1 cellular context compared by ENCODE assay signal in the genomic region with DNA sequence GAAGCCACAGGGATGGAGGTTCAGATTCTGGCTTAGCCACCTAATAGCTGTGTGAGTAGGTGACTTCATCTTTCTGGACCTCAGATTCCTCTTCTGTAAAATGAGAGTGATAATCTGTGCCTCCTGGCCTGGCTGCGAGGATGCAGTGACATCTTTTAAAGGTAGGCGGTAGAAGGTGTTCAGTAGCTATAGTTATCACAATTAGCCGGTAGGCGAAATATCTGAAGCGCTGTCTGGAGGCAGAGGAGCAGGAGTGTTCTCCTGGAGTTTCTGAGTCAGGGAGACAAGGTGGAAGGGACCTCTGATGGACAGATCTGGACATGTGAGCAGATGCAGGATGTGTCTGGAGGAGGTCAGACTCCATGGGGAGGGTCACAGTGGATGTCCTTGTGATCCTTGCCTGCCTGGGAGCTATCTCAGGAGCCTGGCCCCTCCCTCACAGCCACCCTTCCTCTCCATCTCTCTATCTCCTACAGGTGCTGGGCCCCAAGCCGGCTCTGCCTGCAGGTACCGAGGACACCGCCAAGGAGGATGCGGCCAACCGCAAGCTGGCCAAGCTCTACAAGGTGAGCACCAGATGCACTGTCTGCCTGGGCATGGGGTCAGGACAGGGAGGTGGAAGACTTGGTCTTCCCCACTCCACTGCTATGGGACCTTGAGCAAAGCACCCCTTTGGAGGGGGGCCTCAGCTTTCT.
TF ChIP-seq lines count a peak whose summit lies in the region.

No MANE protein-coding gene starts in this region.

TF ChIP-seq in GM23338, 12 proteins besides CTCF, POLR2A, EP300 and RAD21:
- TF ChIP-seq, protein P1, sequence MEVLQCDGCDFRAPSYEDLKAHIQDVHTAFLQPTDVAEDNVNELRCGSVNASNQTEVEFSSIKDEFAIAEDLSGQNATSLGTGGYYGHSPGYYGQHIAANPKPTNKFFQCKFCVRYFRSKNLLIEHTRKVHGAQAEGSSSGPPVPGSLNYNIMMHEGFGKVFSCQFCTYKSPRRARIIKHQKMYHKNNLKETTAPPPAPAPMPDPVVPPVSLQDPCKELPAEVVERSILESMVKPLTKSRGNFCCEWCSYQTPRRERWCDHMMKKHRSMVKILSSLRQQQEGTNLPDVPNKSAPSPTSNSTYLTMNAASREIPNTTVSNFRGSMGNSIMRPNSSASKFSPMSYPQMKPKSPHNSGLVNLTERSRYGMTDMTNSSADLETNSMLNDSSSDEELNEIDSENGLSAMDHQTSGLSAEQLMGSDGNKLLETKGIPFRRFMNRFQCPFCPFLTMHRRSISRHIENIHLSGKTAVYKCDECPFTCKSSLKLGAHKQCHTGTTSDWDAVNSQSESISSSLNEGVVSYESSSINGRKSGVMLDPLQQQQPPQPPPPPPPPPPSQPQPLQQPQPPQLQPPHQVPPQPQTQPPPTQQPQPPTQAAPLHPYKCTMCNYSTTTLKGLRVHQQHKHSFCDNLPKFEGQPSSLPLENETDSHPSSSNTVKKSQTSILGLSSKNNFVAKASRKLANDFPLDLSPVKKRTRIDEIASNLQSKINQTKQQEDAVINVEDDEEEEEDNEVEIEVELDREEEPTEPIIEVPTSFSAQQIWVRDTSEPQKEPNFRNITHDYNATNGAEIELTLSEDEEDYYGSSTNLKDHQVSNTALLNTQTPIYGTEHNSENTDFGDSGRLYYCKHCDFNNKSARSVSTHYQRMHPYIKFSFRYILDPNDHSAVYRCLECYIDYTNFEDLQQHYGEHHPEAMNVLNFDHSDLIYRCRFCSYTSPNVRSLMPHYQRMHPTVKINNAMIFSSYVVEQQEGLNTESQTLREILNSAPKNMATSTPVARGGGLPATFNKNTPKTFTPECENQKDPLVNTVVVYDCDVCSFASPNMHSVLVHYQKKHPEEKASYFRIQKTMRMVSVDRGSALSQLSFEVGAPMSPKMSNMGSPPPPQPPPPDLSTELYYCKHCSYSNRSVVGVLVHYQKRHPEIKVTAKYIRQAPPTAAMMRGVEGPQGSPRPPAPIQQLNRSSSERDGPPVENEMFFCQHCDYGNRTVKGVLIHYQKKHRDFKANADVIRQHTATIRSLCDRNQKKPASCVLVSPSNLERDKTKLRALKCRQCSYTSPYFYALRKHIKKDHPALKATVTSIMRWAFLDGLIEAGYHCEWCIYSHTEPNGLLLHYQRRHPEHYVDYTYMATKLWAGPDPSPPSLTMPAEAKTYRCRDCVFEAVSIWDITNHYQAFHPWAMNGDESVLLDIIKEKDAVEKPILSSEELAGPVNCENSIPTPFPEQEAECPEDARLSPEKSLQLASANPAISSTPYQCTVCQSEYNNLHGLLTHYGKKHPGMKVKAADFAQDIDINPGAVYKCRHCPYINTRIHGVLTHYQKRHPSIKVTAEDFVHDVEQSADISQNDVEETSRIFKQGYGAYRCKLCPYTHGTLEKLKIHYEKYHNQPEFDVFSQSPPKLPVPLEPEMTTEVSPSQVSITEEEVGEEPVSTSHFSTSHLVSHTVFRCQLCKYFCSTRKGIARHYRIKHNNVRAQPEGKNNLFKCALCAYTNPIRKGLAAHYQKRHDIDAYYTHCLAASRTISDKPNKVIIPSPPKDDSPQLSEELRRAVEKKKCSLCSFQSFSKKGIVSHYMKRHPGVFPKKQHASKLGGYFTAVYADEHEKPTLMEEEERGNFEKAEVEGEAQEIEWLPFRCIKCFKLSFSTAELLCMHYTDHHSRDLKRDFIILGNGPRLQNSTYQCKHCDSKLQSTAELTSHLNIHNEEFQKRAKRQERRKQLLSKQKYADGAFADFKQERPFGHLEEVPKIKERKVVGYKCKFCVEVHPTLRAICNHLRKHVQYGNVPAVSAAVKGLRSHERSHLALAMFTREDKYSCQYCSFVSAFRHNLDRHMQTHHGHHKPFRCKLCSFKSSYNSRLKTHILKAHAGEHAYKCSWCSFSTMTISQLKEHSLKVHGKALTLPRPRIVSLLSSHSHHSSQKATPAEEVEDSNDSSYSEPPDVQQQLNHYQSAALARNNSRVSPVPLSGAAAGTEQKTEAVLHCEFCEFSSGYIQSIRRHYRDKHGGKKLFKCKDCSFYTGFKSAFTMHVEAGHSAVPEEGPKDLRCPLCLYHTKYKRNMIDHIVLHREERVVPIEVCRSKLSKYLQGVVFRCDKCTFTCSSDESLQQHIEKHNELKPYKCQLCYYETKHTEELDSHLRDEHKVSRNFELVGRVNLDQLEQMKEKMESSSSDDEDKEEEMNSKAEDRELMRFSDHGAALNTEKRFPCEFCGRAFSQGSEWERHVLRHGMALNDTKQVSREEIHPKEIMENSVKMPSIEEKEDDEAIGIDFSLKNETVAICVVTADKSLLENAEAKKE (CRISPR knock-in tag; IDR thresholded peaks at IDR 0.05), result no peak
- no peak for TF ChIP-seq CREB1 (CRISPR knock-in tag; IDR thresholded peaks at IDR 0.05; ENCODE audit: low read depth)
- TF ChIP-seq ZNF331 (CRISPR knock-in tag; IDR thresholded peaks at IDR 0.05; ENCODE audit: low read depth), result no peak
- TF ChIP-seq ZNF114 (CRISPR knock-in tag; IDR thresholded peaks at IDR 0.05), result no peak
- TF ChIP-seq, protein P2, sequence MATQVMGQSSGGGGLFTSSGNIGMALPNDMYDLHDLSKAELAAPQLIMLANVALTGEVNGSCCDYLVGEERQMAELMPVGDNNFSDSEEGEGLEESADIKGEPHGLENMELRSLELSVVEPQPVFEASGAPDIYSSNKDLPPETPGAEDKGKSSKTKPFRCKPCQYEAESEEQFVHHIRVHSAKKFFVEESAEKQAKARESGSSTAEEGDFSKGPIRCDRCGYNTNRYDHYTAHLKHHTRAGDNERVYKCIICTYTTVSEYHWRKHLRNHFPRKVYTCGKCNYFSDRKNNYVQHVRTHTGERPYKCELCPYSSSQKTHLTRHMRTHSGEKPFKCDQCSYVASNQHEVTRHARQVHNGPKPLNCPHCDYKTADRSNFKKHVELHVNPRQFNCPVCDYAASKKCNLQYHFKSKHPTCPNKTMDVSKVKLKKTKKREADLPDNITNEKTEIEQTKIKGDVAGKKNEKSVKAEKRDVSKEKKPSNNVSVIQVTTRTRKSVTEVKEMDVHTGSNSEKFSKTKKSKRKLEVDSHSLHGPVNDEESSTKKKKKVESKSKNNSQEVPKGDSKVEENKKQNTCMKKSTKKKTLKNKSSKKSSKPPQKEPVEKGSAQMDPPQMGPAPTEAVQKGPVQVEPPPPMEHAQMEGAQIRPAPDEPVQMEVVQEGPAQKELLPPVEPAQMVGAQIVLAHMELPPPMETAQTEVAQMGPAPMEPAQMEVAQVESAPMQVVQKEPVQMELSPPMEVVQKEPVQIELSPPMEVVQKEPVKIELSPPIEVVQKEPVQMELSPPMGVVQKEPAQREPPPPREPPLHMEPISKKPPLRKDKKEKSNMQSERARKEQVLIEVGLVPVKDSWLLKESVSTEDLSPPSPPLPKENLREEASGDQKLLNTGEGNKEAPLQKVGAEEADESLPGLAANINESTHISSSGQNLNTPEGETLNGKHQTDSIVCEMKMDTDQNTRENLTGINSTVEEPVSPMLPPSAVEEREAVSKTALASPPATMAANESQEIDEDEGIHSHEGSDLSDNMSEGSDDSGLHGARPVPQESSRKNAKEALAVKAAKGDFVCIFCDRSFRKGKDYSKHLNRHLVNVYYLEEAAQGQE (IDR thresholded peaks at IDR 0.05; ENCODE audit: unreplicated experiment), result no peak
- no peak for TF ChIP-seq EZH2phosphoT487 (IDR thresholded peaks at IDR 0.05; ENCODE audit: unreplicated experiment)
- no peak for TF ChIP-seq JUNB (IDR thresholded peaks at IDR 0.05; ENCODE audit: unreplicated experiment)
- TF ChIP-seq, protein P3, sequence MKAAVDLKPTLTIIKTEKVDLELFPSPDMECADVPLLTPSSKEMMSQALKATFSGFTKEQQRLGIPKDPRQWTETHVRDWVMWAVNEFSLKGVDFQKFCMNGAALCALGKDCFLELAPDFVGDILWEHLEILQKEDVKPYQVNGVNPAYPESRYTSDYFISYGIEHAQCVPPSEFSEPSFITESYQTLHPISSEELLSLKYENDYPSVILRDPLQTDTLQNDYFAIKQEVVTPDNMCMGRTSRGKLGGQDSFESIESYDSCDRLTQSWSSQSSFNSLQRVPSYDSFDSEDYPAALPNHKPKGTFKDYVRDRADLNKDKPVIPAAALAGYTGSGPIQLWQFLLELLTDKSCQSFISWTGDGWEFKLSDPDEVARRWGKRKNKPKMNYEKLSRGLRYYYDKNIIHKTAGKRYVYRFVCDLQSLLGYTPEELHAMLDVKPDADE (IDR thresholded peaks at IDR 0.05), result no peak
- no peak for TF ChIP-seq NANOG (IDR thresholded peaks at IDR 0.05; ENCODE audit: borderline replicate concordance)
- TF ChIP-seq POLR2AphosphoS5 (IDR thresholded peaks at IDR 0.05; ENCODE audit: low read depth), result no peak
- no peak for TF ChIP-seq EZH2 (IDR thresholded peaks at IDR 0.05; ENCODE audit: low read depth, unreplicated experiment)
- no peak for TF ChIP-seq STAT1 (IDR thresholded peaks at IDR 0.05; ENCODE audit: unreplicated experiment)
